ENCODE assay signal across 8 cellular contexts in genomic region chr2:62197609-62198236, GRCh38. TPM values are rescaled to one million over a fixed set of nuclear protein-coding genes. Genes with fewer than 3 reads are reported as not detected.
A peak's percentile ranks its signal among the peaks of the same experiment; 100 is the strongest.
DNase-seq lines count a peak whose midpoint lies in the region; ATAC-seq and TF ChIP-seq lines count a peak whose summit lies in the region.

No MANE protein-coding gene starts in this region.

- WGBS in liver: 4% methylated on average over 20 of the region's 20 CpGs

- H3K27me3 ChIP-seq in SJSA1 (replicated peaks): no peaks in the 10 kb centered on the region; the same call in 1 of the 2 replicates
- H3K27me3 ChIP-seq in colonic mucosa: no peaks in the 10 kb centered on the region
- no peaks in the 10 kb centered on the region for H3K27me3 ChIP-seq in liver (ENCODE audit: control insufficient read depth in 4 of 4, insufficient read depth in 4 of 4, low read length in 3 of 4)

- peak overlapping the region; percentile 88 for H3K4me3 Mint-ChIP-seq in stimulated activated naive CD8-positive, alpha-beta T cell treated with anti-CD3 and anti-CD28 coated beads, Interleukin-15, Interleukin-2, amounts not matched to agents 100 ng/mL and 50 ng/mL, for 24 hours

- H3K36me3 ChIP-seq in SJSA1 (peaks cover 3% of the 10 kb centered on the region; the same call in 1 of the 2 replicates), colonic mucosa (no peaks in the 10 kb centered on the region), liver (ENCODE audit: control insufficient read depth in 4 of 4, insufficient read depth in 3 of 4, low read depth in 1 of 4, low read length in 3 of 4) (no peaks in the 10 kb centered on the region)

- H3K36me3 Mint-ChIP-seq in stimulated activated naive CD8-positive, alpha-beta T cell treated with anti-CD3 and anti-CD28 coated beads, Interleukin-15, Interleukin-2, amounts not matched to agents 100 ng/mL and 50 ng/mL, for 24 hours (ENCODE audit: low read depth): peaks cover 26% of the 10 kb centered on the region

- H3K4me3 ChIP-seq in SJSA1 (peak overlapping the region; percentile 96), colonic mucosa (peak overlapping the region; percentile 83), liver (ENCODE audit: low read depth in 1 of 3, low read length in 3 of 3) (peak overlapping the region; percentile 91 to 99 (median 95))

- H3K9me3 ChIP-seq in SJSA1 (replicated peaks) (0 out of 2 replicates have a peak, but pooled peaks cover 2% of the 10 kb centered on the region), colonic mucosa (no peaks in the 10 kb centered on the region), liver (ENCODE audit: control insufficient read depth in 4 of 4, low read length in 3 of 4) (no peaks in the 10 kb centered on the region)

- no peak for TF ChIP-seq CTCF in colonic mucosa (IDR thresholded peaks at IDR 0.05)
- no peak for TF ChIP-seq CTCF in liver (IDR thresholded peaks at IDR 0.05; ENCODE audit: low read depth, low read length, missing input control)

- H3K27ac ChIP-seq in SJSA1 (no peak overlapping the region), colonic mucosa (peak overlapping the region; percentile 93), liver (ENCODE audit: low read depth in 1 of 2, low read length in 2 of 2) (peak overlapping the region; percentile 97 to 98)

- DNase-seq in NCI-H2107 treated with DMSO at 0.1 percent for 48 hours (lab: John Stamatoyannopoulos, UW; ENCODE audit: unreplicated experiment) (peak; percentile 48), NCI-H2107 (lab: John Stamatoyannopoulos, UW) (no peak), SJSA1 (ENCODE audit: low read depth in 1 of 2, low spot score in 2 of 2) (peak in 1 of 2 experiments; percentile 10), colonic mucosa (peak; percentile 70), GM19240 (ENCODE audit: insufficient read length, low spot score) (no peak)

- H3K4me1 ChIP-seq in SJSA1 (replicated peaks) (0 out of 2 replicates have a peak, but pooled peaks cover 6% of the 10 kb centered on the region), colonic mucosa (peaks cover 3% of the 10 kb centered on the region), liver (ENCODE audit: control insufficient read depth in 4 of 4, insufficient read depth in 4 of 4, low read length in 3 of 4) (peaks cover 2 to 63% (median 42%) of the 10 kb centered on the region in 4 donors)

- intact Hi-C loops in colonic mucosa (cut with DNase I): loop anchor here (5.0 to 10.0 kb wide), 3 partner anchors 100 to 217 kb away; no protein-coding TSS in a partner anchor

- TF ChIP-seq RAD21 in liver (IDR thresholded peaks at IDR 0.05): peak; percentile 4 to 41

- H3K9me3 Mint-ChIP-seq in stimulated activated naive CD8-positive, alpha-beta T cell treated with anti-CD3 and anti-CD28 coated beads, Interleukin-15, Interleukin-2, amounts not matched to agents 100 ng/mL and 50 ng/mL, for 24 hours: no peaks in the 10 kb centered on the region

- H3K4me1 Mint-ChIP-seq in stimulated activated naive CD8-positive, alpha-beta T cell treated with anti-CD3 and anti-CD28 coated beads, Interleukin-15, Interleukin-2, amounts not matched to agents 100 ng/mL and 50 ng/mL, for 24 hours (ENCODE audit: low read depth): peaks cover 54% of the 10 kb centered on the region

- peak overlapping the region; percentile 88 for H3K27ac Mint-ChIP-seq in stimulated activated naive CD8-positive, alpha-beta T cell treated with anti-CD3 and anti-CD28 coated beads, Interleukin-15, Interleukin-2, amounts not matched to agents 100 ng/mL and 50 ng/mL, for 24 hours

- no peaks in the 10 kb centered on the region for H3K27me3 Mint-ChIP-seq in stimulated activated naive CD8-positive, alpha-beta T cell treated with anti-CD3 and anti-CD28 coated beads, Interleukin-15, Interleukin-2, amounts not matched to agents 100 ng/mL and 50 ng/mL, for 24 hours

- ATAC-seq in GM21526 (IDR thresholded peaks at IDR 0.05; ENCODE audit: low FRiP score, unreplicated experiment): no peak

- H3K9ac ChIP-seq in colonic mucosa (ENCODE audit: low read depth in 2 of 2, low read length in 2 of 2) (peak overlapping the region; percentile 50 to 82), liver (ENCODE audit: low read depth in 1 of 2, low read length in 2 of 2) (peak overlapping the region; percentile 17 to 82)

TF ChIP-seq in liver, 16 proteins besides CTCF, POLR2A, EP300 and RAD21:
- TF ChIP-seq GABPA (IDR thresholded peaks at IDR 0.05 in 1 of 2, conservative IDR thresholded peaks at IDR 0.05 in 1 of 2) (no peak), ATF3 (IDR thresholded peaks at IDR 0.05) (no peak), TAF1 (conservative IDR thresholded peaks at IDR 0.05) (no peak), NR2F2 (IDR thresholded peaks at IDR 0.05) (peak; percentile 20), FOXA2 (IDR thresholded peaks at IDR 0.05) (no peak), JUND (IDR thresholded peaks at IDR 0.05) (no peak), FOXA1 (IDR thresholded peaks at IDR 0.05) (no peak), YY1 (IDR thresholded peaks at IDR 0.05) (no peak), EGR1 (IDR thresholded peaks at IDR 0.05; ENCODE audit: low read depth in 2 of 2) (no peak)

RNA-seq across cellular contexts. Expression of gene B3GNT2, which starts 1.8 kb away (rescaled TPM):
- 5.5 and 14.0 TPM in 2 replicates for total RNA-seq in SJSA1 (2014; rRNA removed; shearing (Covaris generic))
- 10 to 100 TPM; 20.1 to 55.7 TPM for total RNA-seq in colonic mucosa
- total RNA-seq in liver: 10 to 100 TPM; 19.4 to 20.2 TPM
- polyA plus RNA-seq in liver: 1 to 10 TPM; 6.4 to 9.0 TPM

Comparison
In these comparisons a context has a peak if more than half of its experiments do, and no peak if none do; other contexts are left out.
1. DNase-seq: peak in NCI-H2107 treated with DMSO at 0.1 percent for 48 hours (single experiment) and colonic mucosa (single experiment); none in NCI-H2107 (single experiment) and GM19240 (single experiment).
2. Peak in every context shown above with its lines, with median percentiles within 50 percentile points of each other: H3K4me3 ChIP-seq.